In genomic region chrX:78321809-78322208, GRCh38 we compare ENCODE assay signal across 8 cellular contexts. TPM values are rescaled to one million over a fixed set of nuclear protein-coding genes. Genes with fewer than 3 reads are reported as not detected.
DNase-seq lines count a peak whose midpoint lies in the region; ATAC-seq and FAIRE-seq lines count a peak whose summit lies in the region.

No MANE protein-coding gene starts in this region.

- H4K20me1 ChIP-seq in BLaER1 = no peaks in the 10 kb centered on the region

- FAIRE-seq in GM19239 (lab: Jason Lieb, UNC) = peak; percentile 99

- peak overlapping the region; percentile 54 for H3K4me2 ChIP-seq in BLaER1

- H3K4me3 ChIP-seq in BLaER1 = no peak overlapping the region

- H3K27ac ChIP-seq in BLaER1 = no peak overlapping the region

- H3K4me1 ChIP-seq in BLaER1 = peaks cover 25% of the 10 kb centered on the region

- no peaks in the 10 kb centered on the region for H3K9me3 ChIP-seq in BLaER1

- DNase-seq in GM19239 (ENCODE audit: insufficient read length, low spot score) (no peak), T-helper 2 cell (peak in 3 of 5 experiments; percentile 27 to 89 (median 33)), NCI-H2107 treated with DMSO at 0.1 percent for 48 hours (lab: John Stamatoyannopoulos, UW; ENCODE audit: unreplicated experiment) (no peak), cortex of kidney (lab: John Stamatoyannopoulos, UW) (no peak), D341Med (ENCODE audit: low spot score) (no peak)

- H3K27me3 ChIP-seq in BLaER1 = peaks cover 31% of the 10 kb centered on the region

- H3K9ac ChIP-seq in BLaER1 = no peak overlapping the region

- H3K36me3 ChIP-seq in BLaER1 = no peaks in the 10 kb centered on the region

- ATAC-seq in HG03159 (IDR thresholded peaks at IDR 0.05; ENCODE audit: unreplicated experiment) (peak; percentile 97), esophagus mucosa (peak; percentile 68)

RNA-seq across cellular contexts. Expression of gene CYSLTR1, which starts 5.6 kb away (rescaled TPM):
- 0.52 TPM for total RNA-seq in esophagus mucosa

Comparison
In these comparisons a context has a peak if more than half of its experiments do, and no peak if none do; other contexts are left out.
1. DNase-seq: peak in T-helper 2 cell (3 of 5); none in GM19239 (single experiment), NCI-H2107 treated with DMSO at 0.1 percent for 48 hours (single experiment), cortex of kidney (single experiment) and D341Med (single experiment).